ENCODE assay signal across 8 cellular contexts in genomic region chr2:7427293-7428060, GRCh38.
A peak's percentile ranks its signal among the peaks of the same experiment; 100 is the strongest.
DNase-seq lines count a peak whose midpoint lies in the region; ATAC-seq, FAIRE-seq and TF ChIP-seq lines count a peak whose summit lies in the region.

No MANE protein-coding gene starts in this region.

- no peaks in the 10 kb centered on the region for H3K9me3 ChIP-seq in Karpas-422 (ENCODE audit: low read length)
- H3K9me3 ChIP-seq in NT2/D1 (ENCODE audit: insufficient read depth, low read length), result peaks cover 14% of the 10 kb centered on the region
- no peaks in the 10 kb centered on the region for H3K9me3 ChIP-seq in K562 (replicated peaks; ENCODE audit: control insufficient read depth, insufficient read depth, low read depth, low read length)

- no peaks in the 10 kb centered on the region for H3K9me1 ChIP-seq in K562 (ENCODE audit: control insufficient read depth, insufficient read depth, low read length)

- H3K27ac Mint-ChIP-seq in activated CD4-positive, alpha-beta T cell treated with anti-CD3 and anti-CD28 coated beads, Interleukin-2, amount 10 ng/mL, durations not matched to agents 24 days and 14 days, result peak overlapping the region; percentile 83
- H3K27ac Mint-ChIP-seq in immature natural killer cell, result peak overlapping the region; percentile 22 to 86 (median 62)

- CTCF ChIA-PET in K562 (lab: Yijun Ruan, JAX; ENCODE audit: low intra/inter-chr PET ratio), result interaction anchor here (0.8 kb wide), 1 partner anchor 244 kb away, joined by 4 read pairs; no protein-coding TSS in a partner anchor

- H3K36me3 ChIP-seq in Karpas-422 (ENCODE audit: insufficient read depth, low read length) (no peaks in the 10 kb centered on the region), NT2/D1 (ENCODE audit: insufficient read depth, insufficient read length, low read length) (no peaks in the 10 kb centered on the region), K562 (ENCODE audit: control insufficient read depth, insufficient read depth, low read length) (no peaks in the 10 kb centered on the region)

- peak; percentile 86 for DNase-seq in activated CD4-positive, alpha-beta T cell treated with anti-CD3 and anti-CD28 coated beads, Interleukin-2, amount 10 ng/mL, durations not matched to agents 24 days and 14 days
- DNase-seq in activated CD4-positive, alpha-beta T cell treated with anti-CD3 and anti-CD28 coated beads for 48 hours, result no peak
- DNase-seq in Karpas-422 (peak; percentile 91), NT2/D1 (ENCODE audit: low read depth, low spot score) (peak; percentile 55), K562 (ENCODE audit: extremely low read depth in 1 of 4, low spot score in 3 of 4) (peak; percentile 51 to 55 (median 54)), immature natural killer cell (peak; percentile 55 to 69 (median 68)), stromal cell of bone marrow (ENCODE audit: low read depth) (peak; percentile 38)

- peak; percentile 98 for FAIRE-seq in K562 (lab: Jason Lieb, UNC)

- H3K27ac ChIP-seq in Karpas-422 (ENCODE audit: low read length) (no peak overlapping the region), K562 (ENCODE audit: extremely low read depth, low read depth, low read length) (no peak overlapping the region)

- no peak for TF ChIP-seq POLR2A in K562 (conservative IDR thresholded peaks at IDR 0.05)

- BruUV-seq in K562 (replicated peaks; lab: Mats Ljungman, UMichigan), result no TSS peak

- no peaks in the 10 kb centered on the region for H3K9me2 ChIP-seq in Karpas-422 (replicated peaks; ENCODE audit: insufficient read depth, low read length)

- H3K4me2 ChIP-seq in Karpas-422 (ENCODE audit: low read depth, low read length, poor library complexity, severe bottlenecking) (no peak overlapping the region), K562 (ENCODE audit: insufficient read depth, low read length) (no peak overlapping the region)

- 0 out of 2 replicates have a peak, but pooled peaks cover 5% of the 10 kb centered on the region for H3K27me3 ChIP-seq in Karpas-422 (ENCODE audit: low read length)
- H3K27me3 ChIP-seq in NT2/D1 (ENCODE audit: insufficient read depth, insufficient read length), result no peaks in the 10 kb centered on the region
- H3K27me3 ChIP-seq in K562 (ENCODE audit: control insufficient read depth in 2 of 2, insufficient read depth in 2 of 2, low read length in 2 of 2), result peaks cover 0 to 17% of the 10 kb centered on the region in 2 experiments; a peak in 1 of 5 replicates

- peaks cover 4% of the 10 kb centered on the region for H3K36me3 Mint-ChIP-seq in activated CD4-positive, alpha-beta T cell treated with anti-CD3 and anti-CD28 coated beads, Interleukin-2, amount 10 ng/mL, durations not matched to agents 24 days and 14 days (ENCODE audit: low read depth)
- H3K36me3 Mint-ChIP-seq in immature natural killer cell, result no peaks in the 10 kb centered on the region

- ATAC-seq in K562, result peak; percentile 85
- ATAC-seq in GM21737 (IDR thresholded peaks at IDR 0.05; ENCODE audit: unreplicated experiment), result no peak

- peaks cover 6% of the 10 kb centered on the region for H3K9me3 Mint-ChIP-seq in activated CD4-positive, alpha-beta T cell treated with anti-CD3 and anti-CD28 coated beads, Interleukin-2, amount 10 ng/mL, durations not matched to agents 24 days and 14 days
- no peaks in the 10 kb centered on the region for H3K9me3 Mint-ChIP-seq in immature natural killer cell

- intact Hi-C loops in activated CD4-positive, alpha-beta T cell treated with anti-CD3 and anti-CD28 coated beads, Interleukin-2, amount 10 ng/mL, durations not matched to agents 24 days and 14 days (cut with micrococcal nuclease), result loop anchor here (1.0 to 10.0 kb wide), 7 partner anchors 140 to 1337 kb away; no protein-coding TSS in a partner anchor
- intact Hi-C loops in K562 (cut with micrococcal nuclease), result loop anchor here (1.0 to 2.0 kb wide), 2 partner anchors 245 to 1257 kb away; no protein-coding TSS in a partner anchor

- H3K79me2 ChIP-seq in Karpas-422 (ENCODE audit: low read length), result no peaks in the 10 kb centered on the region
- H3K79me2 ChIP-seq in K562 (ENCODE audit: control insufficient read depth, insufficient read depth, low read length), result no peaks in the 10 kb centered on the region

- POLR2A ChIA-PET in K562 (lab: Yijun Ruan, JAX), result interaction anchor here (0.5 to 0.7 kb wide), 2 partner anchors 44 to 576 kb away, joined by 3 to 4 read pairs; no protein-coding TSS in a partner anchor

- H3K9ac ChIP-seq in Karpas-422 (ENCODE audit: low read length), result no peak overlapping the region
- H3K9ac ChIP-seq in NT2/D1 (ENCODE audit: insufficient read length, low read depth), result no peak overlapping the region
- no peak overlapping the region for H3K9ac ChIP-seq in K562 (ENCODE audit: insufficient read depth in 1 of 2, low read depth in 2 of 2, low read length in 2 of 2)

- WGBS in K562 (ENCODE audit: insufficient coverage, low coverage, missing lambda C conversion rate), result under 1% methylated on average over 8 of the region's 8 CpGs

- no peak overlapping the region for H2AFZ ChIP-seq in Karpas-422 (ENCODE audit: low read length)
- H2AFZ ChIP-seq in K562 (ENCODE audit: low read depth, low read length), result no peak overlapping the region

- TF ChIP-seq RAD21 in K562 (CRISPR knock-in tag; conservative IDR thresholded peaks at IDR 0.05 in 1 of 2, IDR thresholded peaks at IDR 0.05 in 1 of 2), result peak; percentile 71 to 73

- TF ChIP-seq CTCF in K562 (IDR thresholded peaks at IDR 0.05 in 2 of 3, conservative IDR thresholded peaks at IDR 0.05 in 1 of 3; ENCODE audit: insufficient read depth in 2 of 3, low read depth in 1 of 3, low read length in 3 of 3), result peak; percentile 52 to 68 (median 60); a peak in 5 of 6 replicates

- H4K20me1 ChIP-seq in Karpas-422 (ENCODE audit: insufficient read depth, low read depth, low read length) (no peaks in the 10 kb centered on the region), K562 (replicated peaks; ENCODE audit: control insufficient read depth, insufficient read depth, low read length) (no peaks in the 10 kb centered on the region; the same call in 1 of the 2 replicates)

- no peak for TF ChIP-seq EP300 in K562 (IDR thresholded peaks at IDR 0.05; ENCODE audit: low read length)

- H3K4me3 ChIP-seq in Karpas-422 (ENCODE audit: low read length) (no peak overlapping the region), NT2/D1 (ENCODE audit: insufficient read length, low read depth) (no peak overlapping the region), K562 (no peak overlapping the region)

- peaks cover 42% of the 10 kb centered on the region for H3K4me1 Mint-ChIP-seq in activated CD4-positive, alpha-beta T cell treated with anti-CD3 and anti-CD28 coated beads, Interleukin-2, amount 10 ng/mL, durations not matched to agents 24 days and 14 days
- H3K4me1 Mint-ChIP-seq in immature natural killer cell, result peaks cover 47 to 60% of the 10 kb centered on the region in 2 donors

- H3K4me3 Mint-ChIP-seq in activated CD4-positive, alpha-beta T cell treated with anti-CD3 and anti-CD28 coated beads, Interleukin-2, amount 10 ng/mL, durations not matched to agents 24 days and 14 days, result peak overlapping the region; percentile 27
- peak overlapping the region in 2 of 5 donors; percentile 5 to 8 for H3K4me3 Mint-ChIP-seq in immature natural killer cell

- H3K4me1 ChIP-seq in Karpas-422 (ENCODE audit: low read length) (peaks cover 16% of the 10 kb centered on the region), NT2/D1 (ENCODE audit: insufficient read depth, insufficient read length) (peaks cover 4% of the 10 kb centered on the region), K562 (replicated peaks in 1 of 2; ENCODE audit: control insufficient read depth in 2 of 2, insufficient read depth in 2 of 2, low read length in 2 of 2) (peaks cover 0 to 7% of the 10 kb centered on the region in 2 experiments; a peak in 1 of 5 replicates)

- H3K27me3 Mint-ChIP-seq in activated CD4-positive, alpha-beta T cell treated with anti-CD3 and anti-CD28 coated beads, Interleukin-2, amount 10 ng/mL, durations not matched to agents 24 days and 14 days, result no peaks in the 10 kb centered on the region
- H3K27me3 Mint-ChIP-seq in immature natural killer cell (ENCODE audit: low read depth in 3 of 3), result peaks cover 0 to 4% (median 2%) of the 10 kb centered on the region in 3 donors

- in situ Hi-C loops in K562 (cut with MboI), result loop anchor here (10.0 kb wide), 1 partner anchor 1257 kb away; the partner anchor contains the start of gene ID2

TF ChIP-seq in K562, 482 proteins besides CTCF, POLR2A, EP300 and RAD21:
- TF ChIP-seq CEBPB (tag; IDR thresholded peaks at IDR 0.05) (peak; percentile 51), ASH1L (IDR thresholded peaks at IDR 0.05; ENCODE audit: borderline replicate concordance, low read depth, partially characterized antibody) (no peak), LEF1 (IDR thresholded peaks at IDR 0.05) (no peak), OTX1 (CRISPR knock-in tag; IDR thresholded peaks at IDR 0.05) (0 out of 2 replicates have a peak, but pooled peaks have one; percentile 26)
- TF ChIP-seq, protein P1, sequence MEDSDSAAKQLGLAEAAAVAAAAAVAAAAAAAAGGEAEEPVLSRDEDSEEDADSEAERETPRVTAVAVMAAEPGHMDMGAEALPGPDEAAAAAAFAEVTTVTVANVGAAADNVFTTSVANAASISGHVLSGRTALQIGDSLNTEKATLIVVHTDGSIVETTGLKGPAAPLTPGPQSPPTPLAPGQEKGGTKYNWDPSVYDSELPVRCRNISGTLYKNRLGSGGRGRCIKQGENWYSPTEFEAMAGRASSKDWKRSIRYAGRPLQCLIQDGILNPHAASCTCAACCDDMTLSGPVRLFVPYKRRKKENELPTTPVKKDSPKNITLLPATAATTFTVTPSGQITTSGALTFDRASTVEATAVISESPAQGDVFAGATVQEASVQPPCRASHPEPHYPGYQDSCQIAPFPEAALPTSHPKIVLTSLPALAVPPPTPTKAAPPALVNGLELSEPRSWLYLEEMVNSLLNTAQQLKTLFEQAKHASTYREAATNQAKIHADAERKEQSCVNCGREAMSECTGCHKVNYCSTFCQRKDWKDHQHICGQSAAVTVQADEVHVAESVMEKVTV (CRISPR knock-in tag; IDR thresholded peaks at IDR 0.05), result peak; percentile 50; the same call in 1 of the 2 replicates
- TF ChIP-seq, protein P2, sequence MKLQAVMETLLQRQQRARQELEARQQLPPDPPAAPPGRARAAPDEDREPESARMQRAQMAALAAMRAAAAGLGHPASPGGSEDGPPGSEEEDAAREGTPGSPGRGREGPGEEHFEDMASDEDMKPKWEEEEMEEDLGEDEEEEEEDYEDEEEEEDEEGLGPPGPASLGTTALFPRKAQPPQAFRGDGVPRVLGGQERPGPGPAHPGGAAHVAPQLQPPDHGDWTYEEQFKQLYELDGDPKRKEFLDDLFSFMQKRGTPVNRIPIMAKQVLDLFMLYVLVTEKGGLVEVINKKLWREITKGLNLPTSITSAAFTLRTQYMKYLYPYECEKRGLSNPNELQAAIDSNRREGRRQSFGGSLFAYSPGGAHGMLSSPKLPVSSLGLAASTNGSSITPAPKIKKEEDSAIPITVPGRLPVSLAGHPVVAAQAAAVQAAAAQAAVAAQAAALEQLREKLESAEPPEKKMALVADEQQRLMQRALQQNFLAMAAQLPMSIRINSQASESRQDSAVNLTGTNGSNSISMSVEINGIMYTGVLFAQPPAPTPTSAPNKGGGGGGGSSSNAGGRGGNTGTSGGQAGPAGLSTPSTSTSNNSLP (IDR thresholded peaks at IDR 0.05; ENCODE audit: borderline replicate concordance, low read depth, low read length), result no peak
TF ChIP-seq in K562: peak in this region for 3.
